ENCODE assay signal across 11 cellular contexts in genomic region chr4:116959045-116959444, GRCh38.
"Had no signal": no experiment of that assay in that cellular context is flagged by ENCODE, and none has a peak within 500 bp of the region (broad histone marks: within the 10 kb centered on the region; RNA-seq: fewer than 3 reads in every experiment).

No MANE protein-coding gene starts in this region.

- H3K4me1 ChIP-seq: HAP-1 had no signal

- ATAC-seq: GM23338, HCT116 had no signal

- FAIRE-seq: H1, H54 had no signal

- H3K9me3 ChIP-seq: HAP-1 had no signal

- H3K9ac ChIP-seq: GM23248 had no signal

- H3K27ac ChIP-seq: GM23248 had no signal

- H3K36me3 ChIP-seq: HAP-1 had no signal

- H3K4me3 ChIP-seq: GM23248, GM23338, HAP-1 had no signal

- H3K4me2 ChIP-seq: GM23338 had no signal

- H2AFZ ChIP-seq: GM23248, GM23338 had no signal

- DNase-seq: GM23248, GOT3, H7, H9, HCEC 1CT, HFFc6 had no signal
